Comparison of ENCODE assay signal across 34 cellular contexts in the genomic region with DNA sequence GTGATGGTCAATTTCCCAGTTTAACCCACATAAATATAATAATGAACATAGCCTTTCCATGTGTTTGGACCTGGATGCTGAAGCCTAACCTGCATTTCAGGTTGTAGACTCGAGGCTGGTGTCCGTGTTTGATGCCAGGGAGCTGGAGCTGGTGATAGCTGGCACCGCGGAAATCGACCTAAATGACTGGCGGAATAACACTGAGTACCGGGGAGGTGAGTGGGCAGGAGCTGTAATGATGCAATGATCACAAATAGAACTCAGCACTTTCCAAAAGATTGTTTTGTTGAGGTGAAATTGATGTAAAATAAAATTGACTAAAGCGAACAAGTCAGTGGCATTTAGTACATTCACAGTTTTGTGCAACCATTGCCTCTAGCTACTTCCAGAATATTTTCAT.
"Had no signal": no experiment of that assay in that cellular context is flagged by ENCODE, and none has a peak within 500 bp of the region (broad histone marks: within the 10 kb centered on the region; RNA-seq: fewer than 3 reads in every experiment).

No MANE protein-coding gene starts in this region.

- H3K36me3 ChIP-seq: ascending aorta, SJCRH30, WERI-Rb-1 had no signal

- H3K9ac ChIP-seq: KMS-11 had no signal

- H3K4me1 ChIP-seq: ascending aorta, SJCRH30 had no signal

- ATAC-seq: activated CD8-positive, alpha-beta memory T cell treated with anti-CD3 and anti-CD28 coated beads, Interleukin-2, amount 10 ng/mL, durations not matched to agents 7 days and 5 days; activated T-cell treated with anti-CD3 and anti-CD28 coated beads, Interleukin-2, amount 50 U/mL, for 72 hours; activated T-helper 17 cell treated with anti-CD3 and anti-CD28 coated beads, Interleukin-2, amount 50 U/mL, for 72 hours had no signal

- H3K27ac ChIP-seq: ascending aorta, KMS-11, SJCRH30, SK-N-MC, WERI-Rb-1 had no signal

- H3K9me3 ChIP-seq: ascending aorta, SJCRH30 had no signal

- H3K4me2 ChIP-seq: KMS-11 had no signal

- DNase-seq: activated CD4-positive, alpha-beta memory T cell treated with anti-CD3 and anti-CD28 coated beads, Interleukin-2, amount 10 ng/mL, durations not matched to agents 7 days and 5 days; activated CD4-positive, alpha-beta T cell treated with anti-CD3 and anti-CD28 coated beads for 1 hour; activated CD4-positive, alpha-beta T cell treated with anti-CD3 and anti-CD28 coated beads for 48 hours; activated CD4-positive, CD25-positive, alpha-beta regulatory T cell; activated CD8-positive, alpha-beta memory T cell treated with anti-CD3 and anti-CD28 coated beads for 24 hours; activated CD8-positive, alpha-beta memory T cell treated with anti-CD3 and anti-CD28 coated beads, Interleukin-2, amount 10 ng/mL, durations not matched to agents 7 days and 5 days; activated CD8-positive, alpha-beta memory T cell treated with anti-CD3 and anti-CD28 coated beads, Interleukin-2, amount 50 U/mL, for 48 hours; activated effector memory CD4-positive, alpha-beta T cell treated with anti-CD3 and anti-CD28 coated beads, Interleukin-2, amount 50 U/mL, for 16 hours; activated naive CD4-positive, alpha-beta T cell; activated naive CD4-positive, alpha-beta T cell treated with anti-CD3 and anti-CD28 coated beads, Interleukin-2, amount 50 U/mL, for 16 hours; activated naive CD8-positive, alpha-beta T cell treated with anti-CD3 and anti-CD28 coated beads for 36 hours; activated T-cell treated with anti-CD3 and anti-CD28 coated beads, Interleukin-2, amount 50 U/mL, for 72 hours; amniotic stem cell; MM.1S; MV-4-11; NCI-H1092; NCI-H1417; NCI-H146; NCI-H187; NCI-H2029 treated with DMSO at 0.1 percent for 48 hours; NCI-H2107; NCI-H2171; NCI-H510A; NCI-H526; NCI-H748 treated with DMSO at 0.1 percent for 48 hours; NK-92 treated with Interleukin-12 subunit alpha and Interleukin-12 subunit beta, amount 100 ng/mL, for 24 hours; SHP77; SJCRH30; T1000; WERI-Rb-1 had no signal

- H3K27me3 ChIP-seq: ascending aorta had no signal

- H3K4me3 ChIP-seq: ascending aorta, SJCRH30, SK-N-MC had no signal
